In genomic region chr9:104836767-104837166, GRCh38 we compare ENCODE assay signal across 15 cellular contexts.
"Had no signal": no experiment of that assay in that cellular context is flagged by ENCODE, and none has a peak within 500 bp of the region (broad histone marks: within the 10 kb centered on the region; RNA-seq: fewer than 3 reads in every experiment).

No MANE protein-coding gene starts in this region.

- FAIRE-seq: astrocyte had no signal

- H3K27ac ChIP-seq: tibial artery had no signal

- ATAC-seq: activated naive CD8-positive, alpha-beta T cell treated with anti-CD3 and anti-CD28 coated beads, Interleukin-2, amount 50 U/mL, for 24 hours; activated T-cell treated with anti-CD3 and anti-CD28 coated beads, Interleukin-2, amount 50 U/mL, for 72 hours had no signal

- H3K4me3 ChIP-seq: tibial artery had no signal

- H3K9me3 Mint-ChIP-seq: activated CD8-positive, alpha-beta T cell treated with anti-CD3 and anti-CD28 coated beads for 36 hours; activated naive CD8-positive, alpha-beta T cell treated with anti-CD3 and anti-CD28 coated beads, Interleukin-2, amount 50 U/mL, for 24 hours; activated T-cell treated with anti-CD3 and anti-CD28 coated beads, Interleukin-2, amount 50 U/mL, for 72 hours; nephron had no signal

- H3K27me3 ChIP-seq: tibial artery had no signal

- DNase-seq: activated CD4-positive, alpha-beta T cell treated with anti-CD3 and anti-CD28 coated beads for 4 hours; activated CD8-positive, alpha-beta memory T cell treated with anti-CD3 and anti-CD28 coated beads, Interleukin-2, amount 50 U/mL, for 4 hours; activated CD8-positive, alpha-beta T cell treated with anti-CD3 and anti-CD28 coated beads for 36 hours; activated naive CD8-positive, alpha-beta T cell treated with anti-CD3 and anti-CD28 coated beads, Interleukin-2, amount 50 U/mL, for 24 hours; activated T-cell treated with anti-CD3 and anti-CD28 coated beads, Interleukin-2, amount 50 U/mL, for 72 hours; central memory CD4-positive, alpha-beta T cell; cortex of kidney; effector memory CD4-positive, alpha-beta T cell; hippocampal formation; stimulated activated CD4-positive, alpha-beta T cell treated with anti-CD3 and anti-CD28 coated beads, Interleukin-15, amount 100 ng/mL, for 24 hours; stimulated activated CD4-positive, alpha-beta T cell treated with anti-CD3 and anti-CD28 coated beads, Interleukin-4, amount 100 ng/mL, for 24 hours; SW 1271; tibial artery had no signal

- H3K27ac Mint-ChIP-seq: activated CD8-positive, alpha-beta T cell treated with anti-CD3 and anti-CD28 coated beads for 36 hours; activated naive CD8-positive, alpha-beta T cell treated with anti-CD3 and anti-CD28 coated beads, Interleukin-2, amount 50 U/mL, for 24 hours; activated T-cell treated with anti-CD3 and anti-CD28 coated beads, Interleukin-2, amount 50 U/mL, for 72 hours had no signal

- H3K9me3 ChIP-seq: tibial artery had no signal

- H3K4me3 Mint-ChIP-seq: activated CD8-positive, alpha-beta T cell treated with anti-CD3 and anti-CD28 coated beads for 36 hours; activated naive CD8-positive, alpha-beta T cell treated with anti-CD3 and anti-CD28 coated beads, Interleukin-2, amount 50 U/mL, for 24 hours; activated T-cell treated with anti-CD3 and anti-CD28 coated beads, Interleukin-2, amount 50 U/mL, for 72 hours; nephron had no signal

- H3K27me3 Mint-ChIP-seq: activated CD8-positive, alpha-beta T cell treated with anti-CD3 and anti-CD28 coated beads for 36 hours; activated naive CD8-positive, alpha-beta T cell treated with anti-CD3 and anti-CD28 coated beads, Interleukin-2, amount 50 U/mL, for 24 hours had no signal
